33 cellular contexts compared by ENCODE assay signal in genomic region chr14:83290447-83290846, GRCh38.
"Had no signal": no experiment of that assay in that cellular context is flagged by ENCODE, and none has a peak within 500 bp of the region (broad histone marks: within the 10 kb centered on the region; RNA-seq: fewer than 3 reads in every experiment).

No MANE protein-coding gene starts in this region.

- H3K4me2 ChIP-seq: PC-9 had no signal

- ATAC-seq: activated CD4-positive, alpha-beta T cell treated with anti-CD3 and anti-CD28 coated beads for 36 hours; activated CD4-positive, CD25-positive, alpha-beta regulatory T cell treated with anti-CD3 and anti-CD28 coated beads, Interleukin-2, amount 50 U/mL, for 24 hours; activated CD8-positive, alpha-beta T cell treated with anti-CD3 and anti-CD28 coated beads, Interleukin-2, amount 10 ng/mL, durations not matched to agents 7 days and 5 days; activated naive CD4-positive, alpha-beta T cell treated with anti-CD3 and anti-CD28 coated beads, Interleukin-2, amount 50 U/mL, for 72 hours; activated T-cell treated with anti-CD3 and anti-CD28 coated beads, Interleukin-2, amount 50 U/mL, for 4 hours; WTC11 had no signal

- H3K4me3 ChIP-seq: PC-9 had no signal

- H2AFZ ChIP-seq: PC-9 had no signal

- H3K27ac ChIP-seq: PC-9, RWPE1 had no signal

- DNase-seq: activated CD4-positive, alpha-beta T cell treated with anti-CD3 and anti-CD28 coated beads for 36 hours; activated CD4-positive, alpha-beta T cell treated with anti-CD3 and anti-CD28 coated beads, Interleukin-2, amount 10 ng/mL, durations not matched to agents 7 days and 5 days; activated CD4-positive, alpha-beta T cell treated with anti-CD3 and anti-CD28 coated beads, Interleukin-2, amount 50 U/mL, for 48 hours; activated CD8-positive, alpha-beta memory T cell treated with anti-CD3 and anti-CD28 coated beads, Interleukin-2, amount 50 U/mL, for 4 hours; activated CD8-positive, alpha-beta T cell treated with anti-CD3 and anti-CD28 coated beads, Interleukin-2, amount 10 ng/mL, durations not matched to agents 7 days and 5 days; activated gamma-delta T cell treated with Interleukin-2 at 50 U/mL for 16 hours; activated naive CD4-positive, alpha-beta T cell treated with anti-CD3 and anti-CD28 coated beads for 36 hours; activated T-cell treated with anti-CD3 and anti-CD28 coated beads for 4 hours; activated T-cell treated with anti-CD3 and anti-CD28 coated beads, Interleukin-2, amount 50 U/mL, for 4 hours; anterior cingulate cortex; caudate nucleus; cerebellar nuclear complex; Kasumi-1; KG1; MM.1S; NCI-H1092; NCI-H1436 treated with DMSO at 0.1 percent for 48 hours; NCI-H1694 treated with DMSO at 0.1 percent for 48 hours; NCI-H2029 treated with DMSO at 0.1 percent for 48 hours; NCI-H2107; NCI-H2171; NCI-H510A; NCI-H526; NCI-H748 treated with DMSO at 0.1 percent for 48 hours; NK-92 treated with Interleukin-12 subunit alpha and Interleukin-12 subunit beta, amount 100 ng/mL, for 24 hours; PC-9; Right ventricle myocardium superior had no signal

- FAIRE-seq: bronchial epithelial cell, RCC 7860 had no signal
